Comparison of ENCODE assay signal across 8 cellular contexts in the genomic region with DNA sequence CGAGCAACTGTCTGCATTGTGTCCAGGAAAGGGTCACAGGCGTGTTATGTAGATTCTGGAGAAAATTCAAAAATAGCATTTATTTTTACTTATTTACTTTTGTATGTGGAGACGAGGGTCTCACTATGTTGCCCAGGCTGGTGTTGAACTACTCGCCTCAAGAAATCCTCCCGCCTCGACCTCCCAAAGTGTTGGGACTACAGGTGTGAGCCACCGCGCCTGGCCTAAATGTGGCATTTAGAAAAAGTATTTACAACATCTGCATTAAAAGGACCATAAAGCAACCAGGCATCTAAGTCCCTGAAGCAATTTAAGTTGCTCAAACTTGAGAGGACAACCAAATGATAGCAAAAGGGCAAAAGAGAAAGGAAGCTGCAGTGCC. TPM values are rescaled to one million over a fixed set of nuclear protein-coding genes. Genes with fewer than 3 reads are reported as not detected.
DNase-seq lines count a peak whose midpoint lies in the region; ATAC-seq, FAIRE-seq and TF ChIP-seq lines count a peak whose summit lies in the region.

No MANE protein-coding gene starts in this region.

- DNase-seq in GM19239 (ENCODE audit: insufficient read length, low spot score), result no peak
- DNase-seq in foreskin keratinocyte, result no peak
- no peak for DNase-seq in skeletal muscle cell (ENCODE audit: low read depth)
- DNase-seq in stimulated activated CD4-positive, alpha-beta T cell treated with anti-CD3 and anti-CD28 coated beads, Interleukin-2, amount 100 ng/mL, for 48 hours, result no peak
- DNase-seq in NCI-H1092 treated with DMSO at 0.1 percent for 48 hours (lab: John Stamatoyannopoulos, UW), result no peak
- no peak for DNase-seq in NCI-H345 (lab: John Stamatoyannopoulos, UW)
- no peak for DNase-seq in GM12891 (ENCODE audit: insufficient read length, low spot score)

- no peaks in the 10 kb centered on the region for H3K27me3 ChIP-seq in foreskin keratinocyte

- TF ChIP-seq CTCF in VCaP (conservative IDR thresholded peaks at IDR 0.05), result no peak
- no peak for TF ChIP-seq CTCF in foreskin keratinocyte (conservative IDR thresholded peaks at IDR 0.05)

- no peak for ATAC-seq in foreskin keratinocyte

- TF ChIP-seq POLR2A in GM12891 (IDR thresholded peaks at IDR 0.05; ENCODE audit: low read depth, low read length), result no peak

- H3K27ac ChIP-seq in VCaP, result peak overlapping the region; percentile 96
- H3K27ac ChIP-seq in foreskin keratinocyte, result peak overlapping the region; percentile 98

- FAIRE-seq in GM19239 (lab: Jason Lieb, UNC) (peak; percentile 37), GM12891 (lab: Jason Lieb, UNC) (no peak)

- H3K4me3 ChIP-seq in skeletal muscle cell (ENCODE audit: low read depth, low read length), result peak overlapping the region; percentile 91

- no peaks in the 10 kb centered on the region for H3K4me1 ChIP-seq in foreskin keratinocyte

TF ChIP-seq in GM12891, 5 proteins besides CTCF, POLR2A, EP300 and RAD21:
- no peak for TF ChIP-seq PAX5 (IDR thresholded peaks at IDR 0.05; ENCODE audit: insufficient read depth, low read length, severe bottlenecking)
- no peak for TF ChIP-seq TAF1 (IDR thresholded peaks at IDR 0.05; ENCODE audit: low read depth, low read length)
- TF ChIP-seq POU2F2 (IDR thresholded peaks at IDR 0.05; ENCODE audit: low read depth, low read length), result no peak
- TF ChIP-seq SPI1 (IDR thresholded peaks at IDR 0.05; ENCODE audit: low read depth, low read length), result no peak
- TF ChIP-seq POLR2AphosphoS5 (IDR thresholded peaks at IDR 0.05; ENCODE audit: low read depth, low read length), result no peak
TF ChIP-seq in GM12891: peak in this region for 0.

RNA-seq across cellular contexts. Expression of a gene that starts 0.6 kb away (rescaled TPM):
- total RNA-seq in foreskin keratinocyte, result 2.2 and 2.5 TPM in 2 replicates
- polyA plus RNA-seq in foreskin keratinocyte, result 0.40 and 0.45 TPM in 2 replicates
- polyA plus RNA-seq in GM12891 (2012; ENCODE audit: low read depth, missing spikeins), result 8.3 TPM

RNA-seq across cellular contexts. Expression of a gene that starts 0.8 kb away (rescaled TPM):
- total RNA-seq in foreskin keratinocyte, result 1,979 and 2,135 TPM in 2 replicates
- 3,013 and 3,395 TPM in 2 replicates for polyA plus RNA-seq in foreskin keratinocyte
- 4,794 TPM for polyA plus RNA-seq in GM12891 (2012; ENCODE audit: low read depth, missing spikeins)
